1 cellular context compared by ENCODE assay signal in the genomic region with DNA sequence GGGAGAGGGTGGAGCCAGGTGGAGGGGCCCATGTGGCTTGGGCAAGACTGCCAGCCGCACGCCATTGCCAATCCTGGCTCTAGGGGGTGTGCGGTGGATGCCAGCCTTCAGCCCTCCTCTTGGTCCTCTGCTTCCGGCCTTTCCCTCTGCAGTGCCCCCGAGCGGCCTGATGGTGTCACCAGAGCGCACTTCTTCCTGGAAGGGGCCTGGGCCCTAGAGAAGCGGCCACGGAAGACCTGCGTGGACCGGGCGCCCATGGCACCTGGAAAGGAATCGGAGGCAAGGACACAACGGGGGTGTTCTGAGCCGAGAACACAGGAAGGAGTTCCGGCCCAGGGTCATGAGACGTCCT.
TF ChIP-seq lines count a peak whose summit lies in the region.

No MANE protein-coding gene starts in this region.

TF ChIP-seq in HepG2, 621 proteins besides CTCF, POLR2A, EP300 and RAD21 (continued from another document and continues in another):
- TF ChIP-seq ZGPAT (CRISPR knock-in tag; IDR thresholded peaks at IDR 0.05) (peak; percentile 66), ZNF761 (CRISPR knock-in tag; conservative IDR thresholded peaks at IDR 0.05) (0 out of 2 replicates have a peak, but pooled peaks have one; percentile 48), KLF16 (CRISPR knock-in tag; IDR thresholded peaks at IDR 0.05) (peak in 1 of 2 experiments; percentile 49; a peak in 1 of 4 replicates), AGO1 (IDR thresholded peaks at IDR 0.05; ENCODE audit: low read depth, low read length, poor library complexity, severe bottlenecking) (peak; percentile 67), USF2 (IDR thresholded peaks at IDR 0.05; ENCODE audit: low read depth, low read length) (no peak), USF2 (CRISPR knock-in tag; IDR thresholded peaks at IDR 0.05; ENCODE audit: borderline replicate concordance) (no peak), HMG20A (CRISPR knock-in tag; IDR thresholded peaks at IDR 0.05; ENCODE audit: borderline replicate concordance) (peak; percentile 14; the same call in 1 of the 2 replicates), ZNF225 (CRISPR knock-in tag; IDR thresholded peaks at IDR 0.05) (peak; percentile 51; the same call in 1 of the 2 replicates), ELF1 (CRISPR knock-in tag; IDR thresholded peaks at IDR 0.05) (peak; percentile 91), KAT7 (CRISPR knock-in tag; IDR thresholded peaks at IDR 0.05; ENCODE audit: borderline replicate concordance) (0 out of 2 replicates have a peak, but pooled peaks have one; percentile 52), ETS1 (CRISPR knock-in tag; IDR thresholded peaks at IDR 0.05) (no peak), FOXA1 (IDR thresholded peaks at IDR 0.05) (no peak), FOXA1 (CRISPR knock-in tag; IDR thresholded peaks at IDR 0.05) (peak; percentile 57; the same call in 1 of the 2 replicates), ATAD3A (CRISPR knock-in tag; IDR thresholded peaks at IDR 0.05) (no peak), HMGA1 (CRISPR knock-in tag; conservative IDR thresholded peaks at IDR 0.05) (no peak), KAT8 (CRISPR knock-in tag; IDR thresholded peaks at IDR 0.05) (peak; percentile 59), HNRNPLL (IDR thresholded peaks at IDR 0.05; ENCODE audit: low read depth, low read length, poor library complexity, severe bottlenecking) (peak; percentile 43), ZNF768 (CRISPR knock-in tag; IDR thresholded peaks at IDR 0.05) (0 out of 2 replicates have a peak, but pooled peaks have one; percentile 43), MIER2 (CRISPR knock-in tag; IDR thresholded peaks at IDR 0.05) (0 out of 2 replicates have a peak, but pooled peaks have one; percentile 56), SMAD3 (CRISPR knock-in tag; IDR thresholded peaks at IDR 0.05) (0 out of 2 replicates have a peak, but pooled peaks have one; percentile 32), PAF1 (CRISPR knock-in tag; IDR thresholded peaks at IDR 0.05) (no peak), KDM2A (CRISPR knock-in tag; IDR thresholded peaks at IDR 0.05; ENCODE audit: borderline replicate concordance, low read depth) (peak; percentile 61; the same call in 1 of the 2 replicates), NCOA2 (CRISPR knock-in tag; IDR thresholded peaks at IDR 0.05) (peak; percentile 48; the same call in 1 of the 2 replicates), CEBPG (CRISPR knock-in tag; IDR thresholded peaks at IDR 0.05) (peak; percentile 17; the same call in 1 of the 2 replicates), ETV6 (CRISPR knock-in tag; conservative IDR thresholded peaks at IDR 0.05) (0 out of 2 replicates have a peak, but pooled peaks have one; percentile 28), MAF1 (CRISPR knock-in tag; IDR thresholded peaks at IDR 0.05; ENCODE audit: borderline replicate concordance) (no peak), NONO (IDR thresholded peaks at IDR 0.05) (no peak), NONO (CRISPR knock-in tag; conservative IDR thresholded peaks at IDR 0.05) (no peak), CCDC6 (CRISPR knock-in tag; IDR thresholded peaks at IDR 0.05) (peak; percentile 62; the same call in 1 of the 2 replicates), CBX5 (CRISPR knock-in tag; IDR thresholded peaks at IDR 0.05; ENCODE audit: borderline replicate concordance) (peak; percentile 96; the same call in 1 of the 2 replicates), ZNF792 (CRISPR knock-in tag; IDR thresholded peaks at IDR 0.05) (peak; percentile 53; the same call in 1 of the 2 replicates), TBP (CRISPR knock-in tag; IDR thresholded peaks at IDR 0.05) (no peak), THAP11 (CRISPR knock-in tag; IDR thresholded peaks at IDR 0.05) (peak; percentile 63), ZNF891 (CRISPR knock-in tag; IDR thresholded peaks at IDR 0.05) (0 out of 2 replicates have a peak, but pooled peaks have one; percentile 55), ZMYM3 (CRISPR knock-in tag; IDR thresholded peaks at IDR 0.05) (peak; percentile 75), HOMEZ (CRISPR knock-in tag; IDR thresholded peaks at IDR 0.05; ENCODE audit: low read depth) (peak; percentile 64; the same call in 1 of the 2 replicates), IKZF4 (CRISPR knock-in tag; IDR thresholded peaks at IDR 0.05; ENCODE audit: borderline replicate concordance, low read depth, not compliant biosample characterization) (no peak), ERF (CRISPR knock-in tag; IDR thresholded peaks at IDR 0.05) (peak; percentile 72; the same call in 1 of the 2 replicates), GABPB1 (CRISPR knock-in tag; IDR thresholded peaks at IDR 0.05) (peak; percentile 81)
- TF ChIP-seq, protein P1, sequence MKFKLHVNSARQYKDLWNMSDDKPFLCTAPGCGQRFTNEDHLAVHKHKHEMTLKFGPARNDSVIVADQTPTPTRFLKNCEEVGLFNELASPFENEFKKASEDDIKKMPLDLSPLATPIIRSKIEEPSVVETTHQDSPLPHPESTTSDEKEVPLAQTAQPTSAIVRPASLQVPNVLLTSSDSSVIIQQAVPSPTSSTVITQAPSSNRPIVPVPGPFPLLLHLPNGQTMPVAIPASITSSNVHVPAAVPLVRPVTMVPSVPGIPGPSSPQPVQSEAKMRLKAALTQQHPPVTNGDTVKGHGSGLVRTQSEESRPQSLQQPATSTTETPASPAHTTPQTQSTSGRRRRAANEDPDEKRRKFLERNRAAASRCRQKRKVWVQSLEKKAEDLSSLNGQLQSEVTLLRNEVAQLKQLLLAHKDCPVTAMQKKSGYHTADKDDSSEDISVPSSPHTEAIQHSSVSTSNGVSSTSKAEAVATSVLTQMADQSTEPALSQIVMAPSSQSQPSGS (CRISPR knock-in tag; IDR thresholded peaks at IDR 0.05), result 0 out of 2 replicates have a peak, but pooled peaks have one; percentile 44
- TF ChIP-seq, protein P2, sequence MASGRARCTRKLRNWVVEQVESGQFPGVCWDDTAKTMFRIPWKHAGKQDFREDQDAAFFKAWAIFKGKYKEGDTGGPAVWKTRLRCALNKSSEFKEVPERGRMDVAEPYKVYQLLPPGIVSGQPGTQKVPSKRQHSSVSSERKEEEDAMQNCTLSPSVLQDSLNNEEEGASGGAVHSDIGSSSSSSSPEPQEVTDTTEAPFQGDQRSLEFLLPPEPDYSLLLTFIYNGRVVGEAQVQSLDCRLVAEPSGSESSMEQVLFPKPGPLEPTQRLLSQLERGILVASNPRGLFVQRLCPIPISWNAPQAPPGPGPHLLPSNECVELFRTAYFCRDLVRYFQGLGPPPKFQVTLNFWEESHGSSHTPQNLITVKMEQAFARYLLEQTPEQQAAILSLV (CRISPR knock-in tag; IDR thresholded peaks at IDR 0.05; ENCODE audit: borderline replicate concordance), result peak; percentile 78; the same call in 1 of the 2 replicates
- TF ChIP-seq, protein P3, sequence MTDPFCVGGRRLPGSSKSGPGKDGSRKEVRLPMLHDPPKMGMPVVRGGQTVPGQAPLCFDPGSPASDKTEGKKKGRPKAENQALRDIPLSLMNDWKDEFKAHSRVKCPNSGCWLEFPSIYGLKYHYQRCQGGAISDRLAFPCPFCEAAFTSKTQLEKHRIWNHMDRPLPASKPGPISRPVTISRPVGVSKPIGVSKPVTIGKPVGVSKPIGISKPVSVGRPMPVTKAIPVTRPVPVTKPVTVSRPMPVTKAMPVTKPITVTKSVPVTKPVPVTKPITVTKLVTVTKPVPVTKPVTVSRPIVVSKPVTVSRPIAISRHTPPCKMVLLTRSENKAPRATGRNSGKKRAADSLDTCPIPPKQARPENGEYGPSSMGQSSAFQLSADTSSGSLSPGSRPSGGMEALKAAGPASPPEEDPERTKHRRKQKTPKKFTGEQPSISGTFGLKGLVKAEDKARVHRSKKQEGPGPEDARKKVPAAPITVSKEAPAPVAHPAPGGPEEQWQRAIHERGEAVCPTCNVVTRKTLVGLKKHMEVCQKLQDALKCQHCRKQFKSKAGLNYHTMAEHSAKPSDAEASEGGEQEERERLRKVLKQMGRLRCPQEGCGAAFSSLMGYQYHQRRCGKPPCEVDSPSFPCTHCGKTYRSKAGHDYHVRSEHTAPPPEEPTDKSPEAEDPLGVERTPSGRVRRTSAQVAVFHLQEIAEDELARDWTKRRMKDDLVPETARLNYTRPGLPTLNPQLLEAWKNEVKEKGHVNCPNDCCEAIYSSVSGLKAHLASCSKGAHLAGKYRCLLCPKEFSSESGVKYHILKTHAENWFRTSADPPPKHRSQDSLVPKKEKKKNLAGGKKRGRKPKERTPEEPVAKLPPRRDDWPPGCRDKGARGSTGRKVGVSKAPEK (CRISPR knock-in tag; IDR thresholded peaks at IDR 0.05; ENCODE audit: borderline replicate concordance), result peak; percentile 89
- TF ChIP-seq, protein P4, sequence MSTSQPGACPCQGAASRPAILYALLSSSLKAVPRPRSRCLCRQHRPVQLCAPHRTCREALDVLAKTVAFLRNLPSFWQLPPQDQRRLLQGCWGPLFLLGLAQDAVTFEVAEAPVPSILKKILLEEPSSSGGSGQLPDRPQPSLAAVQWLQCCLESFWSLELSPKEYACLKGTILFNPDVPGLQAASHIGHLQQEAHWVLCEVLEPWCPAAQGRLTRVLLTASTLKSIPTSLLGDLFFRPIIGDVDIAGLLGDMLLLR (CRISPR knock-in tag; IDR thresholded peaks at IDR 0.05), result no peak
- TF ChIP-seq, protein P5, sequence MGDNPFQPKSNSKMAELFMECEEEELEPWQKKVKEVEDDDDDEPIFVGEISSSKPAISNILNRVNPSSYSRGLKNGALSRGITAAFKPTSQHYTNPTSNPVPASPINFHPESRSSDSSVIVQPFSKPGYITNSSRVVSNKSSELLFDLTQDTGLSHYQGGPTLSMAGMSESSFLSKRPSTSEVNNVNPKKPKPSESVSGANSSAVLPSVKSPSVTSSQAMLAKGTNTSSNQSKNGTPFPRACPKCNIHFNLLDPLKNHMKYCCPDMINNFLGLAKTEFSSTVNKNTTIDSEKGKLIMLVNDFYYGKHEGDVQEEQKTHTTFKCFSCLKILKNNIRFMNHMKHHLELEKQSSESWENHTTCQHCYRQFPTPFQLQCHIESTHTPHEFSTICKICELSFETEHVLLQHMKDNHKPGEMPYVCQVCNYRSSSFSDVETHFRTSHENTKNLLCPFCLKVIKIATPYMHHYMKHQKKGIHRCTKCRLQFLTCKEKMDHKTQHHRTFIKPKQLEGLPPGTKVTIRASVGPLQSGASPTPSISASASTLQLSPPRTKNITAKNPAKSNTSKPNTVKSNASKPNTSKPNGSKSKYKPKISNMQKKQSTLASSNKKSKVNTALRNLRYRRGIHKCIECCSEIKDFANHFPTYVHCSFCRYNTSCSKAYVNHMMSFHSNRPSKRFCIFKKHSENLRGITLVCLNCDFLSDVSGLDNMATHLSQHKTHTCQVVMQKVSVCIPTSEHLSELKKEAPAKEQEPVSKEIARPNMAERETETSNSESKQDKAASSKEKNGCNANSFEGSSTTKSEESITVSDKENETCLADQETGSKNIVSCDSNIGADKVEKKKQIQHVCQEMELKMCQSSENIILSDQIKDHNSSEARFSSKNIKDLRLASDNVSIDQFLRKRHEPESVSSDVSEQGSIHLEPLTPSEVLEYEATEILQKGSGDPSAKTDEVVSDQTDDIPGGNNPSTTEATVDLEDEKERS (CRISPR knock-in tag; IDR thresholded peaks at IDR 0.05), result no peak
